ENCODE assay signal across 3 cellular contexts in genomic region chr4:123216946-123217345, GRCh38.
TF ChIP-seq lines count a peak whose summit lies in the region.

No MANE protein-coding gene starts in this region.

TF ChIP-seq in HEK293, 187 proteins besides CTCF, POLR2A, EP300 and RAD21 (continued from another document):
- no peak for TF ChIP-seq ZNF214 (tag by site-specific recombination; IDR thresholded peaks at IDR 0.05; ENCODE audit: borderline replicate concordance)
- TF ChIP-seq ZBTB21 (tag by site-specific recombination; IDR thresholded peaks at IDR 0.05) = no peak
- TF ChIP-seq ZNF18 (tag by site-specific recombination; IDR thresholded peaks at IDR 0.05) = no peak
- TF ChIP-seq ZNF184 (tag by site-specific recombination; IDR thresholded peaks at IDR 0.05) = no peak
- TF ChIP-seq ZSCAN16 (tag by site-specific recombination; IDR thresholded peaks at IDR 0.05) = peak; percentile 33; the same call in 1 of the 2 replicates
- no peak for TF ChIP-seq ZNF133 (tag by site-specific recombination; IDR thresholded peaks at IDR 0.05)

TF ChIP-seq in GM12878, 131 proteins besides CTCF, POLR2A, EP300 and RAD21:
- TF ChIP-seq ZBTB40 (IDR thresholded peaks at IDR 0.05; ENCODE audit: borderline replicate concordance) (no peak), SUZ12 (IDR thresholded peaks at IDR 0.05; ENCODE audit: unreplicated experiment) (no peak), ZNF24 (IDR thresholded peaks at IDR 0.05) (no peak), SPI1 (IDR thresholded peaks at IDR 0.05; ENCODE audit: borderline replicate concordance, insufficient read depth, low read depth, low read length) (peak; percentile 45; the same call in 1 of the 2 replicates)
TF ChIP-seq in GM12878: peak in this region for 1.

TF ChIP-seq in SK-N-SH, 30 proteins besides CTCF, POLR2A, EP300 and RAD21:
- TF ChIP-seq ZBTB33 (IDR thresholded peaks at IDR 0.05; ENCODE audit: borderline replicate concordance, low read depth) (no peak), POLR2AphosphoS5 (IDR thresholded peaks at IDR 0.05; ENCODE audit: low read depth, low read length) (no peak), NFIC (IDR thresholded peaks at IDR 0.05; ENCODE audit: borderline replicate concordance) (no peak)
- TF ChIP-seq, protein P1, sequence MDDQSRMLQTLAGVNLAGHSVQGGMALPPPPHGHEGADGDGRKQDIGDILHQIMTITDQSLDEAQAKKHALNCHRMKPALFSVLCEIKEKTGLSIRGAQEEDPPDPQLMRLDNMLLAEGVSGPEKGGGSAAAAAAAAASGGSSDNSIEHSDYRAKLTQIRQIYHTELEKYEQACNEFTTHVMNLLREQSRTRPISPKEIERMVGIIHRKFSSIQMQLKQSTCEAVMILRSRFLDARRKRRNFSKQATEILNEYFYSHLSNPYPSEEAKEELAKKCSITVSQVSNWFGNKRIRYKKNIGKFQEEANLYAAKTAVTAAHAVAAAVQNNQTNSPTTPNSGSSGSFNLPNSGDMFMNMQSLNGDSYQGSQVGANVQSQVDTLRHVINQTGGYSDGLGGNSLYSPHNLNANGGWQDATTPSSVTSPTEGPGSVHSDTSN (IDR thresholded peaks at IDR 0.05) = no peak
- TF ChIP-seq, protein P2, sequence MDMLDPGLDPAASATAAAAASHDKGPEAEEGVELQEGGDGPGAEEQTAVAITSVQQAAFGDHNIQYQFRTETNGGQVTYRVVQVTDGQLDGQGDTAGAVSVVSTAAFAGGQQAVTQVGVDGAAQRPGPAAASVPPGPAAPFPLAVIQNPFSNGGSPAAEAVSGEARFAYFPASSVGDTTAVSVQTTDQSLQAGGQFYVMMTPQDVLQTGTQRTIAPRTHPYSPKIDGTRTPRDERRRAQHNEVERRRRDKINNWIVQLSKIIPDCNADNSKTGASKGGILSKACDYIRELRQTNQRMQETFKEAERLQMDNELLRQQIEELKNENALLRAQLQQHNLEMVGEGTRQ (IDR thresholded peaks at IDR 0.05; ENCODE audit: borderline replicate concordance, low read depth, low read length) = no peak
TF ChIP-seq in SK-N-SH: peak in this region for 0.
